11 cellular contexts compared by ENCODE assay signal in genomic region chr1:205598841-205599666, GRCh38. TPM values are rescaled to one million over a fixed set of nuclear protein-coding genes. Genes with fewer than 3 reads are reported as not detected.
A peak's percentile ranks its signal among the peaks of the same experiment; 100 is the strongest.
DNase-seq lines count a peak whose midpoint lies in the region; TF ChIP-seq lines count a peak whose summit lies in the region.
"Had no signal": no experiment of that assay in that cellular context is flagged by ENCODE, and none has a peak within 500 bp of the region (broad histone marks: within the 10 kb centered on the region; RNA-seq: fewer than 3 reads in every experiment).

No MANE protein-coding gene starts in this region.

- H3K4me1 ChIP-seq in mesodermal cell (ENCODE audit: control insufficient read depth, insufficient read depth, low read length, poor library complexity, severe bottlenecking) = peaks cover 38% of the 10 kb centered on the region
- peaks cover 0 to 4% (median 0%) of the 10 kb centered on the region in 4 donors for H3K4me1 ChIP-seq in Peyer's patch

- TF ChIP-seq CTCF in epithelial cell of esophagus (IDR thresholded peaks at IDR 0.05; ENCODE audit: insufficient read depth, low read depth, low read length, missing control alignments) (no peak), type B pancreatic cell (conservative IDR thresholded peaks at IDR 0.05) (no peak), Peyer's patch (IDR thresholded peaks at IDR 0.05) (no peak)

- TF ChIP-seq POLR2A in Peyer's patch (IDR thresholded peaks at IDR 0.05) = no peak

- H3K4me1 Mint-ChIP-seq in type B pancreatic cell (ENCODE audit: unreplicated experiment) = peaks cover 9% of the 10 kb centered on the region

- H3K9me3 Mint-ChIP-seq in type B pancreatic cell = no peaks in the 10 kb centered on the region
- H3K9me3 Mint-ChIP-seq: naive B cell had no signal

- no peaks in the 10 kb centered on the region for H3K27me3 Mint-ChIP-seq in type B pancreatic cell
- H3K27me3 Mint-ChIP-seq: B cell, naive B cell had no signal

- H3K9me3 ChIP-seq in mesodermal cell (ENCODE audit: control insufficient read depth, low read length) (no peaks in the 10 kb centered on the region), Peyer's patch (no peaks in the 10 kb centered on the region)

- 80 to 85% methylated on average over 11 to 12 of the region's 18 CpGs for WGBS in mesodermal cell (ENCODE audit: insufficient coverage in 2 of 2), 2 experiments

- peaks cover 6% of the 10 kb centered on the region for H3K36me3 Mint-ChIP-seq in type B pancreatic cell

- no peak overlapping the region for H3K4me3 Mint-ChIP-seq in type B pancreatic cell
- H3K4me3 Mint-ChIP-seq: B cell, naive B cell had no signal

- peaks cover 28% of the 10 kb centered on the region for H3K36me3 ChIP-seq in mesodermal cell (ENCODE audit: control insufficient read depth, insufficient read depth, low read length)
- H3K36me3 ChIP-seq in Peyer's patch = peaks cover 0 to 5% (median 0%) of the 10 kb centered on the region in 3 donors

- H3K27ac Mint-ChIP-seq in type B pancreatic cell = no peak overlapping the region
- H3K27ac Mint-ChIP-seq: B cell had no signal

- H3K4me3 ChIP-seq in epithelial cell of esophagus (ENCODE audit: low read length) = no peak overlapping the region
- no peak overlapping the region for H3K4me3 ChIP-seq in mesodermal cell (ENCODE audit: extremely low read depth, insufficient read depth, low read length, poor library complexity, severe bottlenecking)
- H3K4me3 ChIP-seq in Peyer's patch = no peak overlapping the region

- H3K27me3 ChIP-seq in Peyer's patch = no peaks in the 10 kb centered on the region

- peak; percentile 42 for DNase-seq in activated CD8-positive, alpha-beta memory T cell treated with anti-CD3 and anti-CD28 coated beads for 24 hours
- no peak for DNase-seq in activated CD8-positive, alpha-beta memory T cell treated with anti-CD3 and anti-CD28 coated beads, Interleukin-2, amount 50 U/mL, for 4 hours
- DNase-seq in epithelial cell of esophagus (ENCODE audit: low read depth) = peak; percentile 55
- DNase-seq in type B pancreatic cell (ENCODE audit: extremely low spot score, unreplicated experiment) = peak; percentile 39
- no peak for DNase-seq in activated CD4-positive, alpha-beta T cell treated with anti-CD3 and anti-CD28 coated beads for 1 hour
- no peak for DNase-seq in Peyer's patch
- DNase-seq in central memory CD4-positive, alpha-beta T cell = no peak
- DNase-seq: naive B cell, NCI-H1105 had no signal

- peak overlapping the region; percentile 77 for H3K27ac ChIP-seq in mesodermal cell (ENCODE audit: low read depth, low read length, severe bottlenecking)
- peak overlapping the region in 2 of 4 donors; percentile 4 to 45 for H3K27ac ChIP-seq in Peyer's patch

RNA-seq across cellular contexts. Expression of gene ELK4, which starts 32.8 kb away (rescaled TPM):
- polyA plus RNA-seq in mesodermal cell (2013, experiment 1 of 2) = 8.9 TPM
- 8.5 TPM for polyA plus RNA-seq in mesodermal cell (2013, experiment 2 of 2)
- total RNA-seq in type B pancreatic cell (ENCODE audit: low replicate concordance) (20.9 and 27.6 TPM in 2 replicates), Peyer's patch (10 to 100 TPM; 16.6 to 66.8 (median 23.7) TPM)

Comparison
In these comparisons a context has a peak if more than half of its experiments do, and no peak if none do; other contexts are left out.
1. DNase-seq: peak in activated CD8-positive, alpha-beta memory T cell treated with anti-CD3 and anti-CD28 coated beads for 24 hours (single experiment), epithelial cell of esophagus (single experiment) and type B pancreatic cell (single experiment); none in activated CD8-positive, alpha-beta memory T cell treated with anti-CD3 and anti-CD28 coated beads, Interleukin-2, amount 50 U/mL, for 4 hours (single experiment), activated CD4-positive, alpha-beta T cell treated with anti-CD3 and anti-CD28 coated beads for 1 hour (single experiment), Peyer's patch (0 of 3) and central memory CD4-positive, alpha-beta T cell (single experiment).